ENCODE assay signal across 8 cellular contexts in the genomic region with DNA sequence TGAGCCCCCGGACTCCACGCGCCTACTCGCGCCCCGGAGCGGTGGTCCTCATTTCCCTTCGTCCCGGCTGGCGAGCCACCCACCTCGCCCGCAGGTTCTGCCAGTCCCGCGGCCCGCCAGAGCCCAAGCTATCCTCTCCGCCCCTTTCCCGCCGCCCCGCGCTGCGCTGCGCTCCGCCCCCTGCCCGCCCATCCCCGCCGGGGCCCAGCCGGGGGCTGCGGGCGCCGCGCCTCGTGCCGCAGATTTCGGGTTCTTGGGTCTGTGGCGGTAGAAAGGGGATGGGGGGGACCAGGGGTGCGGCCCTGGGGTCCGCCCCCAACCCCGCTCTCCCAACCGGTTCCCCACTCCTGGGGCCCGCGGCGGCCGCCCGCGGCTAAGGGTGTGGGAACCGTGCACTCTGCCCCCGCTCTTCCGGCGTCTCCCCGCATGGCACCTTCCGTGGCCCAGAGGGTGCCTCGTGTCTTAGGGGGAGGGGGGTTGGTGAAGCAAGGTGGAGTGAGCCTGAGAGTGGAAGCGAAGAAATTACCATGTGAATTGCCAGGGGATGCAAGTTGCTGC.
DNase-seq lines count a peak whose midpoint lies in the region; ATAC-seq, FAIRE-seq and TF ChIP-seq lines count a peak whose summit lies in the region.

No MANE protein-coding gene starts in this region.

- peak; percentile 48 for DNase-seq in GM23248
- peak; percentile 50 for DNase-seq in activated T-helper 2 cell treated with anti-CD3 and anti-CD28 coated beads, Interferon-gamma antibody, Interleukin-2, Interleukin-4, amounts not matched to agents 10 μg/mL and 5 μg/mL and 100 μg/mL, durations not matched to agents 14 hours and 24 hours and 36 hours (ENCODE audit: low spot score)
- peak; percentile 26 for DNase-seq in left cardiac atrium
- DNase-seq in renal cortical epithelial cell (ENCODE audit: low read depth) = peak; percentile 38
- no peak for DNase-seq in D721Med (ENCODE audit: insufficient read length, low spot score)

- peak overlapping the region; percentile 94 for H3K4me3 ChIP-seq in GM23248
- H3K4me3 ChIP-seq in OCI-LY3 (ENCODE audit: low read length) = peak overlapping the region; percentile 94

- no peak for FAIRE-seq in D721Med (lab: Jason Lieb, UNC)

- H3K9me2 ChIP-seq in GM23248 (ENCODE audit: insufficient read depth) = no peaks in the 10 kb centered on the region

- ATAC-seq in left cardiac atrium (peak; percentile 78 to 89), HG02763 (IDR thresholded peaks at IDR 0.05; ENCODE audit: unreplicated experiment) (no peak), HG02840 (IDR thresholded peaks at IDR 0.05; ENCODE audit: low FRiP score, unreplicated experiment) (no peak)

- H3K4me1 ChIP-seq in GM23248 (ENCODE audit: insufficient read depth) (peaks cover 16% of the 10 kb centered on the region), OCI-LY3 (ENCODE audit: low read length) (peaks cover 6% of the 10 kb centered on the region; the same call in 1 of the 2 replicates)

- peaks cover 35% of the 10 kb centered on the region for H3K36me3 Mint-ChIP-seq in activated T-helper 2 cell treated with anti-CD3 and anti-CD28 coated beads, Interferon-gamma antibody, Interleukin-2, Interleukin-4, amounts not matched to agents 10 μg/mL and 5 μg/mL and 100 μg/mL, durations not matched to agents 14 hours and 24 hours and 36 hours (ENCODE audit: low read depth)

- peaks cover 31% of the 10 kb centered on the region for H3K4me1 Mint-ChIP-seq in activated T-helper 2 cell treated with anti-CD3 and anti-CD28 coated beads, Interferon-gamma antibody, Interleukin-2, Interleukin-4, amounts not matched to agents 10 μg/mL and 5 μg/mL and 100 μg/mL, durations not matched to agents 14 hours and 24 hours and 36 hours (ENCODE audit: low read depth)

- H3K9me3 Mint-ChIP-seq in activated T-helper 2 cell treated with anti-CD3 and anti-CD28 coated beads, Interferon-gamma antibody, Interleukin-2, Interleukin-4, amounts not matched to agents 10 μg/mL and 5 μg/mL and 100 μg/mL, durations not matched to agents 14 hours and 24 hours and 36 hours = no peaks in the 10 kb centered on the region

- H3K27me3 ChIP-seq in GM23248 (replicated peaks; ENCODE audit: insufficient read depth) (no peaks in the 10 kb centered on the region), OCI-LY3 (ENCODE audit: low read depth, low read length) (peaks cover 11% of the 10 kb centered on the region; the same call in 1 of the 2 replicates)

- no peaks in the 10 kb centered on the region for H3K27me3 Mint-ChIP-seq in activated T-helper 2 cell treated with anti-CD3 and anti-CD28 coated beads, Interferon-gamma antibody, Interleukin-2, Interleukin-4, amounts not matched to agents 10 μg/mL and 5 μg/mL and 100 μg/mL, durations not matched to agents 14 hours and 24 hours and 36 hours (ENCODE audit: low read depth)

- TF ChIP-seq CTCF in OCI-LY3 (IDR thresholded peaks at IDR 0.05; ENCODE audit: low read depth, low read length) = no peak
- no peak for TF ChIP-seq CTCF in D721Med (IDR thresholded peaks at IDR 0.05; ENCODE audit: insufficient read depth, missing control alignments)

- peak overlapping the region; percentile 94 for H3K27ac Mint-ChIP-seq in activated T-helper 2 cell treated with anti-CD3 and anti-CD28 coated beads, Interferon-gamma antibody, Interleukin-2, Interleukin-4, amounts not matched to agents 10 μg/mL and 5 μg/mL and 100 μg/mL, durations not matched to agents 14 hours and 24 hours and 36 hours

- H3K9ac ChIP-seq in GM23248 = peak overlapping the region; percentile 66
- H3K9ac ChIP-seq in OCI-LY3 (ENCODE audit: low read length) = peak overlapping the region; percentile 63

- H3K9me3 ChIP-seq in GM23248 (ENCODE audit: low read depth) (no peaks in the 10 kb centered on the region), OCI-LY3 (ENCODE audit: insufficient read depth, low read length) (no peaks in the 10 kb centered on the region)

- H3K36me3 ChIP-seq in GM23248 (ENCODE audit: low read depth) = no peaks in the 10 kb centered on the region; the same call in 1 of the 2 replicates
- no peaks in the 10 kb centered on the region for H3K36me3 ChIP-seq in OCI-LY3 (replicated peaks; ENCODE audit: low read depth, low read length)

- H3K4me2 ChIP-seq in GM23248 (ENCODE audit: unreplicated experiment) (peak overlapping the region; percentile 90), OCI-LY3 (ENCODE audit: low read length) (peak overlapping the region; percentile 100)

- peak overlapping the region; percentile 79 for H2AFZ ChIP-seq in GM23248
- H2AFZ ChIP-seq in OCI-LY3 (ENCODE audit: low read depth, low read length) = peak overlapping the region; percentile 79

- peaks cover 22% of the 10 kb centered on the region for H3K79me2 ChIP-seq in GM23248 (ENCODE audit: insufficient read depth)
- peaks cover 19% of the 10 kb centered on the region for H3K79me2 ChIP-seq in OCI-LY3 (ENCODE audit: low read length)

- H4K20me1 ChIP-seq in GM23248 (ENCODE audit: insufficient read depth) = no peaks in the 10 kb centered on the region
- H4K20me1 ChIP-seq in OCI-LY3 (ENCODE audit: insufficient read depth, low read length) = no peaks in the 10 kb centered on the region

- H3K27ac ChIP-seq in GM23248 = no peak overlapping the region
- no peak overlapping the region for H3K27ac ChIP-seq in OCI-LY3 (ENCODE audit: low read length)

- intact Hi-C loops in activated T-helper 2 cell treated with anti-CD3 and anti-CD28 coated beads, Interferon-gamma antibody, Interleukin-2, Interleukin-4, amounts not matched to agents 10 μg/mL and 5 μg/mL and 100 μg/mL, durations not matched to agents 14 hours and 24 hours and 36 hours (cut with micrococcal nuclease) = loop anchor here (2.0 to 10.0 kb wide), 3 partner anchors 85 to 469 kb away; no protein-coding TSS in a partner anchor
- intact Hi-C loops in left cardiac atrium (cut with DNase I) = no loop called here

- in situ Hi-C loops in GM23248 (cut with MboI) = no loop called here

- 30 to 50% methylated on average over 2 to 3 of the region's 53 CpGs for WGBS in GM23248 (ENCODE audit: low coverage in 1 of 2, low lambda C conversion rate in 2 of 2, missing lambda C conversion rate in 2 of 2), 2 experiments

- H3K4me3 Mint-ChIP-seq in activated T-helper 2 cell treated with anti-CD3 and anti-CD28 coated beads, Interferon-gamma antibody, Interleukin-2, Interleukin-4, amounts not matched to agents 10 μg/mL and 5 μg/mL and 100 μg/mL, durations not matched to agents 14 hours and 24 hours and 36 hours (ENCODE audit: low read depth) = peak overlapping the region; percentile 99

- peaks cover 15% of the 10 kb centered on the region; the same call in 1 of the 2 replicates for H3F3A ChIP-seq in GM23248 (ENCODE audit: insufficient read depth)

Comparison
In these comparisons a context has a peak if more than half of its experiments do, and no peak if none do; other contexts are left out.
1. ATAC-seq: peak in left cardiac atrium (2 of 2); none in HG02763 (single experiment) and HG02840 (single experiment).